27 cellular contexts compared by ENCODE assay signal in the genomic region with DNA sequence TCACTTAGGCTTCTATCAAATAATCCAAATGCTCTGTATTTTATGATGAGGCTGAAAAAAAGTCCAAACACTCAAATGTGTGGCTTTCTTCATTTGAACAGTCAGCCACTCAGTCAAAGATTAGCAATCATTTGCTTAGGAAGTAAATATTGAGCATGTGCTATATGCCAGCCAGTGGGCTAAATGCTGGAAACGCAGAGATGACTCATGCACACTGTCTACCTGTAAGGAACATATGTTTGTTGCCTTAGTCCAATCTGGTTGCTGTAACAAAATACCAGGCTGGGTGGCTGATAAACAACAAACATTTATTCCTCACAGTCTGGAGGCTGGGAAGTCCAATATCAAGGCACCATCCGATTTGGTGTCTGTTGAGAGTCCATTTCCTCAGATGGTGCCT.
"Had no signal": no experiment of that assay in that cellular context is flagged by ENCODE, and none has a peak within 500 bp of the region (broad histone marks: within the 10 kb centered on the region; RNA-seq: fewer than 3 reads in every experiment).

No MANE protein-coding gene starts in this region.

- H3K4me1 ChIP-seq: heart right ventricle, left ventricle myocardium inferior, vagina had no signal

- H3K27ac Mint-ChIP-seq: activated CD4-positive, alpha-beta T cell treated with anti-CD3 and anti-CD28 coated beads for 36 hours; activated CD8-positive, alpha-beta memory T cell treated with anti-CD3 and anti-CD28 coated beads, Interleukin-2, amount 10 ng/mL, durations not matched to agents 7 days and 5 days; activated CD8-positive, alpha-beta T cell treated with anti-CD3 and anti-CD28 coated beads, Interleukin-2, amount 10 ng/mL, durations not matched to agents 7 days and 5 days; activated naive CD4-positive, alpha-beta T cell treated with anti-CD3 and anti-CD28 coated beads, Interleukin-2, amount 50 U/mL, for 72 hours; activated T-cell treated with anti-CD3 and anti-CD28 coated beads, Interleukin-2, amount 50 U/mL, for 72 hours; effector memory CD8-positive, alpha-beta T cell; naive thymus-derived CD4-positive, alpha-beta T cell; progenitor cell of endocrine pancreas; type B pancreatic cell had no signal

- H3K27me3 ChIP-seq: ovary, vagina had no signal

- H3K27ac ChIP-seq: cardiac muscle cell, coronary artery, heart right ventricle, left ventricle myocardium inferior, ovary, skin epidermis, thoracic aorta, vagina had no signal

- H3K27me3 Mint-ChIP-seq: activated CD8-positive, alpha-beta memory T cell treated with anti-CD3 and anti-CD28 coated beads, Interleukin-2, amount 10 ng/mL, durations not matched to agents 7 days and 5 days; effector memory CD8-positive, alpha-beta T cell; naive thymus-derived CD4-positive, alpha-beta T cell; progenitor cell of endocrine pancreas had no signal

- H3K4me3 Mint-ChIP-seq: activated CD4-positive, alpha-beta T cell treated with anti-CD3 and anti-CD28 coated beads for 36 hours; activated CD8-positive, alpha-beta memory T cell treated with anti-CD3 and anti-CD28 coated beads, Interleukin-2, amount 10 ng/mL, durations not matched to agents 7 days and 5 days; activated CD8-positive, alpha-beta T cell treated with anti-CD3 and anti-CD28 coated beads, Interleukin-2, amount 10 ng/mL, durations not matched to agents 7 days and 5 days; activated T-cell treated with anti-CD3 and anti-CD28 coated beads, Interleukin-2, amount 50 U/mL, for 72 hours; effector memory CD8-positive, alpha-beta T cell; naive thymus-derived CD4-positive, alpha-beta T cell; type B pancreatic cell had no signal

- DNase-seq: activated CD4-positive, alpha-beta T cell treated with anti-CD3 and anti-CD28 coated beads for 36 hours; activated CD4-positive, CD25-positive, alpha-beta regulatory T cell; activated CD8-positive, alpha-beta memory T cell treated with anti-CD3 and anti-CD28 coated beads, Interleukin-2, amount 10 ng/mL, durations not matched to agents 7 days and 5 days; activated CD8-positive, alpha-beta T cell treated with anti-CD3 and anti-CD28 coated beads, Interleukin-2, amount 10 ng/mL, durations not matched to agents 7 days and 5 days; activated naive CD4-positive, alpha-beta T cell; activated T-cell treated with anti-CD3 and anti-CD28 coated beads, Interleukin-2, amount 50 U/mL, for 72 hours; effector memory CD8-positive, alpha-beta T cell; foreskin melanocyte; heart right ventricle; left ventricle myocardium inferior; midbrain; naive thymus-derived CD4-positive, alpha-beta T cell; ovary; retina; stimulated activated CD4-positive, alpha-beta T cell treated with anti-CD3 and anti-CD28 coated beads, Interleukin-12 subunit alpha, Interleukin-12 subunit beta, amount 100 ng/mL, for 4 hours; stimulated activated CD4-positive, alpha-beta T cell treated with anti-CD3 and anti-CD28 coated beads, Interleukin-4, amount 100 ng/mL, for 1 hour; stimulated activated naive CD8-positive, alpha-beta T cell treated with anti-CD3 and anti-CD28 coated beads, Interleukin-15, Interleukin-2, amounts not matched to agents 100 U/mL and 50 U/mL, for 24 hours had no signal

- H3K36me3 Mint-ChIP-seq: activated CD8-positive, alpha-beta memory T cell treated with anti-CD3 and anti-CD28 coated beads, Interleukin-2, amount 10 ng/mL, durations not matched to agents 7 days and 5 days; activated naive CD4-positive, alpha-beta T cell treated with anti-CD3 and anti-CD28 coated beads, Interleukin-2, amount 50 U/mL, for 72 hours; type B pancreatic cell had no signal

- H3K9me3 ChIP-seq: ovary, thoracic aorta, vagina had no signal

- H3K4me3 ChIP-seq: cardiac muscle cell, coronary artery, heart right ventricle, left ventricle myocardium inferior, ovary, skin epidermis, thoracic aorta, vagina had no signal

- H3K36me3 ChIP-seq: cardiac muscle cell, heart right ventricle, left ventricle myocardium inferior, ovary, thoracic aorta, vagina had no signal

- H3K4me1 Mint-ChIP-seq: activated CD4-positive, alpha-beta T cell treated with anti-CD3 and anti-CD28 coated beads for 36 hours; activated CD8-positive, alpha-beta memory T cell treated with anti-CD3 and anti-CD28 coated beads, Interleukin-2, amount 10 ng/mL, durations not matched to agents 7 days and 5 days; naive thymus-derived CD4-positive, alpha-beta T cell had no signal

- H3K9me3 Mint-ChIP-seq: type B pancreatic cell had no signal

- ATAC-seq: activated CD4-positive, alpha-beta T cell treated with anti-CD3 and anti-CD28 coated beads for 36 hours; activated CD8-positive, alpha-beta memory T cell treated with anti-CD3 and anti-CD28 coated beads, Interleukin-2, amount 10 ng/mL, durations not matched to agents 7 days and 5 days; activated CD8-positive, alpha-beta T cell treated with anti-CD3 and anti-CD28 coated beads, Interleukin-2, amount 10 ng/mL, durations not matched to agents 7 days and 5 days; activated naive CD4-positive, alpha-beta T cell treated with anti-CD3 and anti-CD28 coated beads, Interleukin-2, amount 50 U/mL, for 72 hours; activated T-cell treated with anti-CD3 and anti-CD28 coated beads, Interleukin-2, amount 50 U/mL, for 72 hours; effector memory CD8-positive, alpha-beta T cell; esophagus mucosa; heart right ventricle; naive thymus-derived CD4-positive, alpha-beta T cell; sciatic nerve; stimulated activated naive CD8-positive, alpha-beta T cell treated with anti-CD3 and anti-CD28 coated beads, Interleukin-15, Interleukin-2, amounts not matched to agents 100 U/mL and 50 U/mL, for 24 hours had no signal
